23 cellular contexts compared by ENCODE assay signal in the genomic region with DNA sequence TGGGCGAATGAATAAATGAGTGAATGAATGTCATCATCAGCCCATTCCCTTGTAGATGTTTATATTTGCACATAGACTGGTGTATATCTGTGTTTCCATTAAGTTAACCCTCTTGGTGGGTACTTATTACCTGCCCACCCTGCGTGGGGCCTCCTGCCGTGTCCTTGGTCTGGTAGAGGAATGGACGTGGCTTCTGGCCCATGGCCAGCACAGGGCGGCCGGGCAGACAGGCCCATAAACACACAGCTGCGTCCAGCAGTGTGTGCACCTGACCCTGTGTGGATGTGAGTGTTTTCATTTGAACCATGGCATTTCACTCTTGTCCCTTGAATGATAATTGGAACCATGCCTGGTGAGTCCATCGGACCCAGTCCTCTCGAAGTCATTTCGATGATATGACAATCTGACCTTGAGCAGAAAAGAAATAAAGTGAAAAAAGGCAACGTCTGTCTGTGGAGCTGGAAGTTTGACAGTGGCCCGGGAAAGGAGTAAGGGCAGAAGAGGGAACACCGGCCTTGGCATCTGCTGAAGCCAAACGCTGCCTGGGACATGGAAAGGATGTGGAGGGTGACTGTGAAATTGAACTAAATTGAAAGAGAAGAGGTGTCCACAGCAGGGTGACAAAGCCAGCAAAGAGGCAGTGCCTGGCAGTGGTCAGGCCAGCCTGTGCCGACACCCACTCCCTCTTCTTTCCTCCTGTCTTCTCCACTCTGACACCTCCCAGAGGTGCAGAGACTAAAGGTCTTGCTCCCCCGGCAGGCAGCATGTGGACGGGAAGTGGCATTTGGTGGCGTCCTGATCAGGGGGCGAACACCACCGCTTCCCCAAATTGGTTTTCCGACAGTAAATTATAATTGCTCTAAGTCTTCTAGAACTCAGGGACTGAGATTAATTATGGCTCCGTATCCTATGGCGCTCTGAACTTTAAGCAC.
DNase-seq lines count a peak whose midpoint lies in the region; ATAC-seq and TF ChIP-seq lines count a peak whose summit lies in the region.
"Had no signal": no experiment of that assay in that cellular context is flagged by ENCODE, and none has a peak within 500 bp of the region (broad histone marks: within the 10 kb centered on the region; RNA-seq: fewer than 3 reads in every experiment).

No MANE protein-coding gene starts in this region.

- H3K4me3 Mint-ChIP-seq in activated CD4-positive, alpha-beta memory T cell treated with anti-CD3 and anti-CD28 coated beads, Interleukin-2, amount 10 ng/mL, durations not matched to agents 7 days and 5 days: no peak overlapping the region
- H3K4me3 Mint-ChIP-seq in activated CD4-positive, alpha-beta memory T cell treated with anti-CD3 and anti-CD28 coated beads for 36 hours: no peak overlapping the region
- H3K4me3 Mint-ChIP-seq in neural progenitor cell: no peak overlapping the region
- no peak overlapping the region for H3K4me3 Mint-ChIP-seq in effector memory CD8-positive, alpha-beta T cell
- H3K4me3 Mint-ChIP-seq: CD8-positive, alpha-beta memory T cell; H9; HFFc6 had no signal

- H3K27ac ChIP-seq in esophagus muscularis mucosa (replicated peaks in 1 of 4) (no peak overlapping the region), neural progenitor cell (no peak overlapping the region), heart left ventricle (no peak overlapping the region)

- CTCF ChIA-PET in activated CD4-positive, alpha-beta memory T cell treated with anti-CD3 and anti-CD28 coated beads, Interleukin-2, amount 10 ng/mL, durations not matched to agents 7 days and 5 days (lab: Charles Lee): no interaction called here
- CTCF ChIA-PET in activated CD4-positive, alpha-beta memory T cell treated with anti-CD3 and anti-CD28 coated beads for 36 hours (lab: Charles Lee): no interaction called here

- peaks cover 7% of the 10 kb centered on the region for H3F3A ChIP-seq in neural progenitor cell (ENCODE audit: low read depth)

- intact Hi-C loops in activated CD4-positive, alpha-beta memory T cell treated with anti-CD3 and anti-CD28 coated beads for 36 hours (cut with micrococcal nuclease): no loop called here
- intact Hi-C loops in esophagus muscularis mucosa (cut with DNase I): no loop called here
- intact Hi-C loops in heart left ventricle (cut with DNase I): loop anchor here in 1 of 10 donors (10.0 kb wide), 1 partner anchor 185 kb away; no protein-coding TSS in a partner anchor

- no peaks in the 10 kb centered on the region for H3K9me3 Mint-ChIP-seq in activated CD4-positive, alpha-beta memory T cell treated with anti-CD3 and anti-CD28 coated beads, Interleukin-2, amount 10 ng/mL, durations not matched to agents 7 days and 5 days
- no peaks in the 10 kb centered on the region for H3K9me3 Mint-ChIP-seq in activated CD4-positive, alpha-beta memory T cell treated with anti-CD3 and anti-CD28 coated beads for 36 hours
- no peaks in the 10 kb centered on the region for H3K9me3 Mint-ChIP-seq in neural progenitor cell
- no peaks in the 10 kb centered on the region for H3K9me3 Mint-ChIP-seq in effector memory CD8-positive, alpha-beta T cell
- H3K9me3 Mint-ChIP-seq: CD8-positive, alpha-beta memory T cell; H9; HFFc6 had no signal

- H3K27me3 Mint-ChIP-seq in activated CD4-positive, alpha-beta memory T cell treated with anti-CD3 and anti-CD28 coated beads, Interleukin-2, amount 10 ng/mL, durations not matched to agents 7 days and 5 days: peaks cover 15% of the 10 kb centered on the region
- peaks cover 9% of the 10 kb centered on the region for H3K27me3 Mint-ChIP-seq in activated CD4-positive, alpha-beta memory T cell treated with anti-CD3 and anti-CD28 coated beads for 36 hours
- H3K27me3 Mint-ChIP-seq in neural progenitor cell (ENCODE audit: insufficient read depth, low read depth): peaks cover 17% of the 10 kb centered on the region
- peaks cover 56 to 63% of the 10 kb centered on the region in 2 donors for H3K27me3 Mint-ChIP-seq in effector memory CD8-positive, alpha-beta T cell

- H3K27me3 ChIP-seq in esophagus muscularis mucosa (no peaks in the 10 kb centered on the region), neural progenitor cell (no peaks in the 10 kb centered on the region), heart left ventricle (peaks cover 0 to 2% (median 0%) of the 10 kb centered on the region in 9 donors)

- no peak overlapping the region for H3K9ac ChIP-seq in neural progenitor cell

- TF ChIP-seq CTCF in esophagus muscularis mucosa (IDR thresholded peaks at IDR 0.05): no peak
- no peak for TF ChIP-seq CTCF in neural progenitor cell (IDR thresholded peaks at IDR 0.05)
- TF ChIP-seq CTCF in heart left ventricle (IDR thresholded peaks at IDR 0.05): no peak

- H3K4me1 Mint-ChIP-seq in activated CD4-positive, alpha-beta memory T cell treated with anti-CD3 and anti-CD28 coated beads, Interleukin-2, amount 10 ng/mL, durations not matched to agents 7 days and 5 days: no peaks in the 10 kb centered on the region
- H3K4me1 Mint-ChIP-seq in activated CD4-positive, alpha-beta memory T cell treated with anti-CD3 and anti-CD28 coated beads for 36 hours (ENCODE audit: low read depth): no peaks in the 10 kb centered on the region
- H3K4me1 Mint-ChIP-seq in neural progenitor cell: peaks cover 20% of the 10 kb centered on the region
- H3K4me1 Mint-ChIP-seq in effector memory CD8-positive, alpha-beta T cell (ENCODE audit: low read depth in 2 of 2): no peaks in the 10 kb centered on the region

- 88% methylated on average over 23 of the region's 23 CpGs for WGBS in esophagus muscularis mucosa
- 81 to 87% (median 85%) methylated on average over 22 to 23 of the region's 23 CpGs for WGBS in heart left ventricle, 4 donors

- ATAC-seq in effector memory CD8-positive, alpha-beta T cell (replicated peaks): no peak
- no peak for ATAC-seq in heart left ventricle
- ATAC-seq: K562 had no signal

- peaks cover 7 to 15% (median 13%) of the 10 kb centered on the region in 4 donors for H3K4me1 ChIP-seq in esophagus muscularis mucosa
- peaks cover 9% of the 10 kb centered on the region for H3K4me1 ChIP-seq in neural progenitor cell
- peaks cover 0 to 12% (median 0%) of the 10 kb centered on the region in 12 donors for H3K4me1 ChIP-seq in heart left ventricle

- no peaks in the 10 kb centered on the region for H3K36me3 Mint-ChIP-seq in activated CD4-positive, alpha-beta memory T cell treated with anti-CD3 and anti-CD28 coated beads, Interleukin-2, amount 10 ng/mL, durations not matched to agents 7 days and 5 days (ENCODE audit: low read depth)
- no peaks in the 10 kb centered on the region for H3K36me3 Mint-ChIP-seq in activated CD4-positive, alpha-beta memory T cell treated with anti-CD3 and anti-CD28 coated beads for 36 hours
- no peaks in the 10 kb centered on the region for H3K36me3 Mint-ChIP-seq in neural progenitor cell
- H3K36me3 Mint-ChIP-seq in effector memory CD8-positive, alpha-beta T cell (ENCODE audit: insufficient read depth): no peaks in the 10 kb centered on the region
- H3K36me3 Mint-ChIP-seq: CD8-positive, alpha-beta memory T cell had no signal

- H2AFZ ChIP-seq in neural progenitor cell (replicated peaks): no peak overlapping the region

- no peaks in the 10 kb centered on the region for H3K79me2 ChIP-seq in neural progenitor cell (ENCODE audit: low read depth)

- POLR2A ChIA-PET in activated CD4-positive, alpha-beta memory T cell treated with anti-CD3 and anti-CD28 coated beads, Interleukin-2, amount 10 ng/mL, durations not matched to agents 7 days and 5 days (lab: Charles Lee): no interaction called here
- POLR2A ChIA-PET in activated CD4-positive, alpha-beta memory T cell treated with anti-CD3 and anti-CD28 coated beads for 36 hours (lab: Charles Lee): no interaction called here

- peaks cover 4% of the 10 kb centered on the region for H4K20me1 ChIP-seq in neural progenitor cell (ENCODE audit: low read depth)

- H3K4me2 ChIP-seq in neural progenitor cell: no peak overlapping the region

- no peaks in the 10 kb centered on the region for H3K36me3 ChIP-seq in esophagus muscularis mucosa
- H3K36me3 ChIP-seq in neural progenitor cell: no peaks in the 10 kb centered on the region
- no peaks in the 10 kb centered on the region for H3K36me3 ChIP-seq in heart left ventricle

- no peak overlapping the region for H3K27ac Mint-ChIP-seq in activated CD4-positive, alpha-beta memory T cell treated with anti-CD3 and anti-CD28 coated beads, Interleukin-2, amount 10 ng/mL, durations not matched to agents 7 days and 5 days
- H3K27ac Mint-ChIP-seq in activated CD4-positive, alpha-beta memory T cell treated with anti-CD3 and anti-CD28 coated beads for 36 hours: no peak overlapping the region
- H3K27ac Mint-ChIP-seq in neural progenitor cell: no peak overlapping the region
- no peak overlapping the region for H3K27ac Mint-ChIP-seq in effector memory CD8-positive, alpha-beta T cell
- H3K27ac Mint-ChIP-seq: CD8-positive, alpha-beta memory T cell; H9; HFFc6 had no signal

- TF ChIP-seq POLR2A in esophagus muscularis mucosa (IDR thresholded peaks at IDR 0.05; ENCODE audit: low read depth): no peak
- no peak for TF ChIP-seq POLR2A in heart left ventricle (IDR thresholded peaks at IDR 0.05)

- DNase-seq in activated CD4-positive, alpha-beta memory T cell treated with anti-CD3 and anti-CD28 coated beads, Interleukin-2, amount 10 ng/mL, durations not matched to agents 7 days and 5 days: peak; percentile 9
- no peak for DNase-seq in activated CD4-positive, alpha-beta memory T cell treated with anti-CD3 and anti-CD28 coated beads for 36 hours
- peak; percentile 83 for DNase-seq in esophagus muscularis mucosa (ENCODE audit: extremely low spot score)
- peak; percentile 1 for DNase-seq in neural progenitor cell (ENCODE audit: low spot score)
- DNase-seq in ureter (ENCODE audit: low spot score): peak; percentile 31
- DNase-seq in effector memory CD8-positive, alpha-beta T cell: no peak
- no peak for DNase-seq in NCI-H2196 treated with DMSO at 0.1 percent for 48 hours (lab: John Stamatoyannopoulos, UW; ENCODE audit: unreplicated experiment)
- DNase-seq in heart left ventricle: no peak
- DNase-seq: AML-193; C1 segment of cervical spinal cord; Calu3; CD8-positive, alpha-beta memory T cell; DMS153; H9; HFFc6; NCI-H1105; NCI-H2029 treated with DMSO at 0.1 percent for 48 hours; NCI-H345; NCI-H524; NCI-H774; RPMI8226; SHP77 had no signal

- H3K4me3 ChIP-seq in esophagus muscularis mucosa (no peak overlapping the region), neural progenitor cell (no peak overlapping the region), heart left ventricle (no peak overlapping the region)
- H3K4me3 ChIP-seq: K562 had no signal

- TF ChIP-seq EP300 in esophagus muscularis mucosa (IDR thresholded peaks at IDR 0.05): no peak

- H3K9me3 ChIP-seq in esophagus muscularis mucosa (no peaks in the 10 kb centered on the region), neural progenitor cell (ENCODE audit: low read depth) (no peaks in the 10 kb centered on the region), heart left ventricle (no peaks in the 10 kb centered on the region)

Comparison
In these comparisons a context has a peak if more than half of its experiments do, and no peak if none do; other contexts are left out.
1. DNase-seq: peak in activated CD4-positive, alpha-beta memory T cell treated with anti-CD3 and anti-CD28 coated beads, Interleukin-2, amount 10 ng/mL, durations not matched to agents 7 days and 5 days (single experiment), esophagus muscularis mucosa (single experiment), neural progenitor cell (single experiment) and ureter (single experiment); none in activated CD4-positive, alpha-beta memory T cell treated with anti-CD3 and anti-CD28 coated beads for 36 hours (single experiment), effector memory CD8-positive, alpha-beta T cell (0 of 3), NCI-H2196 treated with DMSO at 0.1 percent for 48 hours (single experiment) and heart left ventricle (0 of 5).